In genomic region chr3:12401208-12401607, GRCh38 we compare ENCODE assay signal across 25 cellular contexts.
DNase-seq lines count a peak whose midpoint lies in the region; ATAC-seq and TF ChIP-seq lines count a peak whose summit lies in the region.
"Had no signal": no experiment of that assay in that cellular context is flagged by ENCODE, and none has a peak within 500 bp of the region (broad histone marks: within the 10 kb centered on the region; RNA-seq: fewer than 3 reads in every experiment).

No MANE protein-coding gene starts in this region.

- peaks cover 15% of the 10 kb centered on the region for H3K4me1 Mint-ChIP-seq in activated naive CD8-positive, alpha-beta T cell treated with anti-CD3 and anti-CD28 coated beads, Interleukin-2, amount 50 U/mL, for 24 hours
- H3K4me1 Mint-ChIP-seq in activated naive CD8-positive, alpha-beta T cell treated with anti-CD3 and anti-CD28 coated beads for 36 hours = peaks cover 10% of the 10 kb centered on the region
- peaks cover 14% of the 10 kb centered on the region for H3K4me1 Mint-ChIP-seq in memory B cell
- H3K4me1 Mint-ChIP-seq: H9 had no signal

- peaks cover 16% of the 10 kb centered on the region for H3K79me2 ChIP-seq in PC-9 (ENCODE audit: low read depth)

- intact Hi-C loops in PC-9 (cut with micrococcal nuclease; ENCODE audit: unreplicated experiment) = no loop called here

- H3K4me2 ChIP-seq in PC-9 = no peak overlapping the region; the same call in 1 of the 2 replicates

- no peaks in the 10 kb centered on the region for H3K36me3 Mint-ChIP-seq in activated naive CD8-positive, alpha-beta T cell treated with anti-CD3 and anti-CD28 coated beads, Interleukin-2, amount 50 U/mL, for 24 hours (ENCODE audit: low read depth)
- H3K36me3 Mint-ChIP-seq in activated naive CD8-positive, alpha-beta T cell treated with anti-CD3 and anti-CD28 coated beads for 36 hours = no peaks in the 10 kb centered on the region
- no peaks in the 10 kb centered on the region for H3K36me3 Mint-ChIP-seq in memory B cell

- H3K27ac Mint-ChIP-seq in activated naive CD8-positive, alpha-beta T cell treated with anti-CD3 and anti-CD28 coated beads, Interleukin-2, amount 50 U/mL, for 24 hours = peak overlapping the region; percentile 57
- no peak overlapping the region for H3K27ac Mint-ChIP-seq in activated naive CD8-positive, alpha-beta T cell treated with anti-CD3 and anti-CD28 coated beads for 36 hours
- H3K27ac Mint-ChIP-seq in memory B cell = peak overlapping the region; percentile 40
- H3K27ac Mint-ChIP-seq: activated CD8-positive, alpha-beta T cell treated with anti-CD3 and anti-CD28 coated beads for 36 hours; endodermal cell; H9; nephron; type B pancreatic cell had no signal

- H2AFZ ChIP-seq in PC-9 = no peak overlapping the region

- H3K4me1 ChIP-seq in PC-9 (replicated peaks; ENCODE audit: insufficient read depth) = peaks cover 65% of the 10 kb centered on the region
- H3K4me1 ChIP-seq: gastrocnemius medialis, pancreas had no signal

- peaks cover 81% of the 10 kb centered on the region for H3F3A ChIP-seq in PC-9 (ENCODE audit: insufficient read depth, low read depth)

- BruUV-seq in PC-9 (replicated peaks; lab: Mats Ljungman, UMichigan) = no TSS peak

- H3K9me3 Mint-ChIP-seq in activated naive CD8-positive, alpha-beta T cell treated with anti-CD3 and anti-CD28 coated beads, Interleukin-2, amount 50 U/mL, for 24 hours = no peaks in the 10 kb centered on the region
- H3K9me3 Mint-ChIP-seq in activated naive CD8-positive, alpha-beta T cell treated with anti-CD3 and anti-CD28 coated beads for 36 hours = no peaks in the 10 kb centered on the region
- H3K9me3 Mint-ChIP-seq in memory B cell = no peaks in the 10 kb centered on the region
- H3K9me3 Mint-ChIP-seq: activated CD8-positive, alpha-beta T cell treated with anti-CD3 and anti-CD28 coated beads for 36 hours; endodermal cell; H9 had no signal

- H3K4me3 Mint-ChIP-seq in activated naive CD8-positive, alpha-beta T cell treated with anti-CD3 and anti-CD28 coated beads, Interleukin-2, amount 50 U/mL, for 24 hours = no peak overlapping the region
- no peak overlapping the region for H3K4me3 Mint-ChIP-seq in activated naive CD8-positive, alpha-beta T cell treated with anti-CD3 and anti-CD28 coated beads for 36 hours
- H3K4me3 Mint-ChIP-seq in memory B cell = no peak overlapping the region
- H3K4me3 Mint-ChIP-seq: activated CD8-positive, alpha-beta T cell treated with anti-CD3 and anti-CD28 coated beads for 36 hours; endodermal cell; H9; nephron; type B pancreatic cell had no signal

- peaks cover 18% of the 10 kb centered on the region for H3K27me3 Mint-ChIP-seq in activated naive CD8-positive, alpha-beta T cell treated with anti-CD3 and anti-CD28 coated beads, Interleukin-2, amount 50 U/mL, for 24 hours
- H3K27me3 Mint-ChIP-seq in activated naive CD8-positive, alpha-beta T cell treated with anti-CD3 and anti-CD28 coated beads for 36 hours = peaks cover 6% of the 10 kb centered on the region
- H3K27me3 Mint-ChIP-seq in memory B cell = no peaks in the 10 kb centered on the region

- H3K27me3 ChIP-seq in PC-9 (ENCODE audit: insufficient read depth, low read depth) = no peaks in the 10 kb centered on the region
- H3K27me3 ChIP-seq: gastrocnemius medialis, pancreas had no signal

- H3K9me3 ChIP-seq in PC-9 (ENCODE audit: insufficient read depth, low read depth) = no peaks in the 10 kb centered on the region
- H3K9me3 ChIP-seq: gastrocnemius medialis, pancreas had no signal

- H3K4me3 ChIP-seq in PC-9 = no peak overlapping the region
- H3K4me3 ChIP-seq: gastrocnemius medialis, pancreas had no signal

- CTCF ChIA-PET in PC-9 (lab: Charles Lee) = no interaction called here

- ATAC-seq in activated naive CD8-positive, alpha-beta T cell treated with anti-CD3 and anti-CD28 coated beads, Interleukin-2, amount 50 U/mL, for 24 hours = peak; percentile 15
- ATAC-seq in memory B cell (ENCODE audit: low read depth) = no peak
- ATAC-seq: activated CD8-positive, alpha-beta T cell treated with anti-CD3 and anti-CD28 coated beads for 36 hours; gastrocnemius medialis; left ventricle myocardium superior had no signal

- POLR2A ChIA-PET in PC-9 (lab: Charles Lee; ENCODE audit: unreplicated experiment) = interaction anchor here (0.6 kb wide), 1 partner anchor 518 kb away, joined by 5 read pairs; no protein-coding TSS in a partner anchor

- H3K27ac ChIP-seq in PC-9 = peak overlapping the region; percentile 96
- H3K27ac ChIP-seq: C4-2B, gastrocnemius medialis, pancreas had no signal

- no peak for DNase-seq in activated naive CD8-positive, alpha-beta T cell treated with anti-CD3 and anti-CD28 coated beads, Interleukin-2, amount 50 U/mL, for 24 hours
- no peak for DNase-seq in activated naive CD8-positive, alpha-beta T cell treated with anti-CD3 and anti-CD28 coated beads for 36 hours
- DNase-seq in PC-9 (no peak), memory B cell (ENCODE audit: low spot score in 2 of 2) (no peak), hippocampal formation (lab: John Stamatoyannopoulos, UW) (no peak), AG20443 (ENCODE audit: low spot score) (no peak), NCI-H226 (no peak)
- no peak for DNase-seq in stimulated activated CD4-positive, alpha-beta T cell treated with anti-CD3 and anti-CD28 coated beads, Interleukin-2, amount 100 ng/mL, for 48 hours
- DNase-seq: activated CD8-positive, alpha-beta T cell treated with anti-CD3 and anti-CD28 coated beads for 36 hours; activated gamma-delta T cell treated with Interleukin-2 at 50 U/mL for 16 hours; endodermal cell; gastrocnemius medialis; H9; left ventricle myocardium superior; NCI-H1092; NCI-H1930; NCI-H82; OCI-M1; pancreas; SHP77 treated with DMSO at 0.1 percent for 48 hours; stimulated activated CD4-positive, alpha-beta T cell treated with anti-CD3 and anti-CD28 coated beads, Interleukin-12 subunit alpha, Interleukin-12 subunit beta, amount 100 ng/mL, for 4 hours; stimulated activated CD4-positive, alpha-beta T cell treated with anti-CD3 and anti-CD28 coated beads, Interleukin-4, amount 100 ng/mL, for 4 hours had no signal

- no peaks in the 10 kb centered on the region for H3K9me2 ChIP-seq in PC-9 (ENCODE audit: insufficient read depth)

- TF ChIP-seq CTCF in PC-9 (conservative IDR thresholded peaks at IDR 0.05) = no peak

- H4K20me1 ChIP-seq in PC-9 (ENCODE audit: insufficient read depth) = no peaks in the 10 kb centered on the region

- H3K36me3 ChIP-seq in PC-9 (ENCODE audit: low read depth) = peaks cover 59% of the 10 kb centered on the region
- H3K36me3 ChIP-seq: gastrocnemius medialis, pancreas had no signal
